11 cellular contexts compared by ENCODE assay signal in the genomic region with DNA sequence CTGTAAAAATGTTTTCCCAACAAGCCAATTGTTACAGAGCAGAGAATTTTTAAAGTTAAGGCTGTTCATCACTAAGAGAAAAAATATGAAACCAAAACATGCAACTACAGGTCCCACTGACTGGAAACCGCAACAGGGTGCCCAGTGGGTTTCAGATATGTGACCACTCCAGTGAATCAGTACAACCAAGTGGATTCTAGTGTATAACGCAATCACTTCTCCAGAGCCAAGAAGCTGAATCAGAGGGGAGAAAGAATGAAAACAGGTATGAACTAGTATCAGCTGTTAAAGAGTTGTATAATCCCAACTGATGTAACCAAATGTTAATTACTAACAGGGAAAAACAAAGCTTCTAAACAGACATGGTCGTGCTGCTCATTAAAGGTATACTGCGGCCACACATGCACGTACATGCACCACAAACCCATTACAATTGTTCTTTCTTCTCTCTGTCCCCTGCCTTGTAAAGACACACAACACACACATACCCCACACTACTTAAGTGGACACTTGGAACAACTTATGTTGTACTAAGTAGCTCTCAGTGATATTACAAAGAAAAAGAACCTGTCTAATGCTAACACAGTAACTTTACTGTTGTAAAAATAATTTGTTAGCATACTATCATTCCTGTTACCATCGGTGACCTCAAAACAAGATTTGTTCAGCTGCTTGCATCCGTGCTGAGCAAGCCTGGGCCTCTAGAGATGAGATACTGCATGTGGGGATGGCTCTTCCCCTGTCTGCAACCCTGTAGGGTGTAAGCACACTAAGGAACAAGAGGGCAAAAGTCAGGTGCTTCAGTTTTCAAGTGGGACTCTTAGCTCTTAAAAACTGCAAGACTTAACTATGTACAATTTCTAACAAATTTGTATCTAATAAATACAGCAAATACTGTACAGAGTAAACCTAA.
DNase-seq lines count a peak whose midpoint lies in the region; ATAC-seq and TF ChIP-seq lines count a peak whose summit lies in the region.
"Had no signal": no experiment of that assay in that cellular context is flagged by ENCODE, and none has a peak within 500 bp of the region (broad histone marks: within the 10 kb centered on the region; RNA-seq: fewer than 3 reads in every experiment).

No MANE protein-coding gene starts in this region.

- H3K27me3 Mint-ChIP-seq in activated CD4-positive, alpha-beta memory T cell treated with anti-CD3 and anti-CD28 coated beads, Interleukin-2, amount 10 ng/mL, durations not matched to agents 7 days and 5 days: peaks cover 25% of the 10 kb centered on the region

- no peaks in the 10 kb centered on the region for H3K9me2 ChIP-seq in SK-N-SH

- H4K20me1 ChIP-seq in SK-N-SH (ENCODE audit: insufficient read depth): peaks cover 69% of the 10 kb centered on the region

- H3K9ac ChIP-seq in SK-N-SH: no peak overlapping the region

- TF ChIP-seq CTCF in SK-N-SH (IDR thresholded peaks at IDR 0.05) (no peak), astrocyte of the spinal cord (IDR thresholded peaks at IDR 0.05; ENCODE audit: low read depth, low read length) (no peak), kidney epithelial cell (IDR thresholded peaks at IDR 0.05; ENCODE audit: insufficient read depth, low read length, poor library complexity, severe bottlenecking) (no peak)

- H3K27ac Mint-ChIP-seq in activated CD4-positive, alpha-beta memory T cell treated with anti-CD3 and anti-CD28 coated beads, Interleukin-2, amount 10 ng/mL, durations not matched to agents 7 days and 5 days: no peak overlapping the region

- H3F3A ChIP-seq in SK-N-SH (replicated peaks; ENCODE audit: insufficient read depth): peaks cover 37% of the 10 kb centered on the region

- H3K36me3 ChIP-seq in SK-N-SH (replicated peaks in 1 of 2; ENCODE audit: control insufficient read depth in 1 of 2, insufficient read depth in 2 of 2, low read length in 1 of 2) (no peaks in the 10 kb centered on the region), kidney epithelial cell (ENCODE audit: control insufficient read depth, insufficient read depth, low read length) (no peaks in the 10 kb centered on the region), urinary bladder (ENCODE audit: insufficient read depth) (no peaks in the 10 kb centered on the region)
- H3K36me3 ChIP-seq: HAP-1 had no signal

- ATAC-seq in SK-N-SH treated with all-trans-retinoic acid at 6 μM for 48 hours (peak; percentile 29; the same call in 2 of the 3 replicates), HG03439 (IDR thresholded peaks at IDR 0.05; ENCODE audit: unreplicated experiment) (no peak), HG03469 (IDR thresholded peaks at IDR 0.05; ENCODE audit: unreplicated experiment) (no peak)

- no peak overlapping the region for H2AFZ ChIP-seq in SK-N-SH (ENCODE audit: low read depth)

- no peaks in the 10 kb centered on the region for H3K27me3 ChIP-seq in SK-N-SH (ENCODE audit: insufficient read depth)
- no peaks in the 10 kb centered on the region for H3K27me3 ChIP-seq in kidney epithelial cell (ENCODE audit: control insufficient read depth, insufficient read depth, low read length)

- H3K9me3 Mint-ChIP-seq in activated CD4-positive, alpha-beta memory T cell treated with anti-CD3 and anti-CD28 coated beads, Interleukin-2, amount 10 ng/mL, durations not matched to agents 7 days and 5 days: no peaks in the 10 kb centered on the region

- H3K27ac ChIP-seq in SK-N-SH (ENCODE audit: low read depth in 2 of 2, low read length in 1 of 2) (peak overlapping the region in 1 of 2 experiments; percentile 20; a peak in 2 of 4 replicates), urinary bladder (ENCODE audit: low read depth) (peak overlapping the region; percentile 45)

- no peak for TF ChIP-seq EP300 in SK-N-SH (IDR thresholded peaks at IDR 0.05; ENCODE audit: borderline replicate concordance in 1 of 2, low read depth in 1 of 2, low read length in 1 of 2)

- no peaks in the 10 kb centered on the region for H3K36me3 Mint-ChIP-seq in activated CD4-positive, alpha-beta memory T cell treated with anti-CD3 and anti-CD28 coated beads, Interleukin-2, amount 10 ng/mL, durations not matched to agents 7 days and 5 days (ENCODE audit: low read depth)

- no peak overlapping the region for H3K4me2 ChIP-seq in SK-N-SH

- no peak overlapping the region for H3K4me3 Mint-ChIP-seq in activated CD4-positive, alpha-beta memory T cell treated with anti-CD3 and anti-CD28 coated beads, Interleukin-2, amount 10 ng/mL, durations not matched to agents 7 days and 5 days

- H3K9me3 ChIP-seq in SK-N-SH: no peaks in the 10 kb centered on the region
- H3K9me3 ChIP-seq: HAP-1 had no signal

- no peak overlapping the region for H3K4me3 ChIP-seq in SK-N-SH (ENCODE audit: low read depth in 2 of 2, low read length in 1 of 2)
- no peak overlapping the region for H3K4me3 ChIP-seq in astrocyte of the spinal cord (ENCODE audit: low read depth, low read length)
- H3K4me3 ChIP-seq in kidney epithelial cell (ENCODE audit: low read depth, low read length): no peak overlapping the region
- H3K4me3 ChIP-seq in urinary bladder (ENCODE audit: low read depth, low read length): no peak overlapping the region
- H3K4me3 ChIP-seq: HAP-1 had no signal

- WGBS in SK-N-SH (ENCODE audit: low lambda C conversion rate): 83% methylated on average over 7 of the region's 7 CpGs
- 70% methylated on average over 7 of the region's 7 CpGs for WGBS in urinary bladder

- in situ Hi-C loops in astrocyte of the spinal cord (cut with HindIII; ENCODE audit: low sequenced_read_pairs): no loop called here

- peaks cover 100% of the 10 kb centered on the region for H3K79me2 ChIP-seq in SK-N-SH (ENCODE audit: insufficient read depth)

- DNase-seq in SK-N-SH: no peak
- DNase-seq in astrocyte of the spinal cord (ENCODE audit: low read depth, low spot score): peak; percentile 95
- DNase-seq in kidney epithelial cell (ENCODE audit: low read depth): peak; percentile 83
- no peak for DNase-seq in activated CD4-positive, alpha-beta memory T cell treated with anti-CD3 and anti-CD28 coated beads, Interleukin-2, amount 10 ng/mL, durations not matched to agents 7 days and 5 days
- DNase-seq: activated naive CD4-positive, alpha-beta T cell treated with anti-CD3 and anti-CD28 coated beads, Interleukin-2, amount 50 U/mL, for 16 hours; nucleus accumbens had no signal

- CTCF ChIA-PET in SK-N-SH (lab: Yijun Ruan, JAX): interaction anchor here (0.8 kb wide), 1 partner anchor 144 kb away, joined by 5 read pairs; no protein-coding TSS in a partner anchor
- CTCF ChIA-PET in activated CD4-positive, alpha-beta memory T cell treated with anti-CD3 and anti-CD28 coated beads, Interleukin-2, amount 10 ng/mL, durations not matched to agents 7 days and 5 days (lab: Charles Lee): no interaction called here

- H3K4me1 ChIP-seq in SK-N-SH (ENCODE audit: control insufficient read depth in 1 of 2, insufficient read depth in 2 of 2, low read depth in 1 of 2, low read length in 1 of 2): peaks cover 0 to 49% of the 10 kb centered on the region in 2 experiments
- H3K4me1 ChIP-seq in urinary bladder (ENCODE audit: insufficient read depth): no peaks in the 10 kb centered on the region

- no peaks in the 10 kb centered on the region for H3K4me1 Mint-ChIP-seq in activated CD4-positive, alpha-beta memory T cell treated with anti-CD3 and anti-CD28 coated beads, Interleukin-2, amount 10 ng/mL, durations not matched to agents 7 days and 5 days

- TF ChIP-seq RAD21 in SK-N-SH (IDR thresholded peaks at IDR 0.05; ENCODE audit: low read length): no peak

- POLR2A ChIA-PET in SK-N-SH (lab: Yijun Ruan, JAX): no interaction called here
- POLR2A ChIA-PET in activated CD4-positive, alpha-beta memory T cell treated with anti-CD3 and anti-CD28 coated beads, Interleukin-2, amount 10 ng/mL, durations not matched to agents 7 days and 5 days (lab: Charles Lee): no interaction called here

TF ChIP-seq in SK-N-SH treated with all-trans-retinoic acid at 6 μM for 48 hours, 23 proteins besides CTCF, POLR2A, EP300 and RAD21 (continues in another document):
- TF ChIP-seq ISL1 (CRISPR knock-in tag; IDR thresholded peaks at IDR 0.05) (no peak), PPARA (CRISPR knock-in tag; IDR thresholded peaks at IDR 0.05; ENCODE audit: borderline replicate concordance) (no peak), TOX (CRISPR knock-in tag; IDR thresholded peaks at IDR 0.05; ENCODE audit: borderline replicate concordance) (no peak), SNAI2 (CRISPR knock-in tag; IDR thresholded peaks at IDR 0.05) (no peak), ZFP3 (CRISPR knock-in tag; IDR thresholded peaks at IDR 0.05) (no peak), ZC3H10 (CRISPR knock-in tag; IDR thresholded peaks at IDR 0.05) (no peak), CSDC2 (CRISPR knock-in tag; IDR thresholded peaks at IDR 0.05) (no peak)

TF ChIP-seq in SK-N-SH, 30 proteins besides CTCF, POLR2A, EP300 and RAD21 (continues in another document):
- TF ChIP-seq MAX (IDR thresholded peaks at IDR 0.05; ENCODE audit: low read depth) (no peak), YY1 (IDR thresholded peaks at IDR 0.05; ENCODE audit: low read depth) (no peak), EZH2phosphoT487 (IDR thresholded peaks at IDR 0.05; ENCODE audit: borderline replicate concordance, low read depth) (no peak)
- TF ChIP-seq, protein P1, sequence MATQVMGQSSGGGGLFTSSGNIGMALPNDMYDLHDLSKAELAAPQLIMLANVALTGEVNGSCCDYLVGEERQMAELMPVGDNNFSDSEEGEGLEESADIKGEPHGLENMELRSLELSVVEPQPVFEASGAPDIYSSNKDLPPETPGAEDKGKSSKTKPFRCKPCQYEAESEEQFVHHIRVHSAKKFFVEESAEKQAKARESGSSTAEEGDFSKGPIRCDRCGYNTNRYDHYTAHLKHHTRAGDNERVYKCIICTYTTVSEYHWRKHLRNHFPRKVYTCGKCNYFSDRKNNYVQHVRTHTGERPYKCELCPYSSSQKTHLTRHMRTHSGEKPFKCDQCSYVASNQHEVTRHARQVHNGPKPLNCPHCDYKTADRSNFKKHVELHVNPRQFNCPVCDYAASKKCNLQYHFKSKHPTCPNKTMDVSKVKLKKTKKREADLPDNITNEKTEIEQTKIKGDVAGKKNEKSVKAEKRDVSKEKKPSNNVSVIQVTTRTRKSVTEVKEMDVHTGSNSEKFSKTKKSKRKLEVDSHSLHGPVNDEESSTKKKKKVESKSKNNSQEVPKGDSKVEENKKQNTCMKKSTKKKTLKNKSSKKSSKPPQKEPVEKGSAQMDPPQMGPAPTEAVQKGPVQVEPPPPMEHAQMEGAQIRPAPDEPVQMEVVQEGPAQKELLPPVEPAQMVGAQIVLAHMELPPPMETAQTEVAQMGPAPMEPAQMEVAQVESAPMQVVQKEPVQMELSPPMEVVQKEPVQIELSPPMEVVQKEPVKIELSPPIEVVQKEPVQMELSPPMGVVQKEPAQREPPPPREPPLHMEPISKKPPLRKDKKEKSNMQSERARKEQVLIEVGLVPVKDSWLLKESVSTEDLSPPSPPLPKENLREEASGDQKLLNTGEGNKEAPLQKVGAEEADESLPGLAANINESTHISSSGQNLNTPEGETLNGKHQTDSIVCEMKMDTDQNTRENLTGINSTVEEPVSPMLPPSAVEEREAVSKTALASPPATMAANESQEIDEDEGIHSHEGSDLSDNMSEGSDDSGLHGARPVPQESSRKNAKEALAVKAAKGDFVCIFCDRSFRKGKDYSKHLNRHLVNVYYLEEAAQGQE (IDR thresholded peaks at IDR 0.05; ENCODE audit: low read depth, low read length): no peak

Comparison
In these comparisons a context has a peak if more than half of its experiments do, and no peak if none do; other contexts are left out.
1. DNase-seq: peak in astrocyte of the spinal cord (single experiment) and kidney epithelial cell (single experiment); none in SK-N-SH (single experiment) and activated CD4-positive, alpha-beta memory T cell treated with anti-CD3 and anti-CD28 coated beads, Interleukin-2, amount 10 ng/mL, durations not matched to agents 7 days and 5 days (single experiment).